ENCODE assay signal across 1 cellular context in genomic region chr1:211285196-211285595, GRCh38.
TF ChIP-seq lines count a peak whose summit lies in the region.

No MANE protein-coding gene starts in this region.

TF ChIP-seq in endothelial cell of umbilical vein, 7 proteins besides CTCF, POLR2A, EP300 and RAD21 (continued from another document):
- no peak for TF ChIP-seq EZH2 (IDR thresholded peaks at IDR 0.05; ENCODE audit: borderline replicate concordance, low read depth, low read length, severe bottlenecking)
- TF ChIP-seq POLR2AphosphoS5 (IDR thresholded peaks at IDR 0.05; ENCODE audit: insufficient read depth, low read depth, low read length), result no peak
- no peak for TF ChIP-seq FOS (IDR thresholded peaks at IDR 0.05; ENCODE audit: borderline replicate concordance, insufficient read depth, low read length)
